Comparison of ENCODE assay signal across 24 cellular contexts in the genomic region with DNA sequence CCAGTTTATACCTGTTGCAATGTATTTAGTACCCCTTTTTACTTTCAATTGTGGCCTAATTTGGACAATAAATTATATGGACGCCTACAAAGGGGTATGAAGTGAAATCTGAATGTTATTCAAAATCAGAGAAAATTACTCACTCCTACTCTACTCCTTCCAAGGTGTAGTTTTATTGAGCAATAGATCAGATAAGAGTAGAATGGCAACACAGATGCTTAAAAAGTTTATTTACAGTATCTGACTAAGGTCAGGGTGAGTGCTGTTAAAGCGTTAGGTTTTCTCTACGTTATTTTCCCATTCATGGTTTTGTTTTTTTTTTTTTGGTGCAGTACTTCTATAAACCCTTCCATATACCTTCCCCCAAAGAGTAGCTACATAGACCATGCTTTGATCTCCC.
"Had no signal": no experiment of that assay in that cellular context is flagged by ENCODE, and none has a peak within 500 bp of the region (broad histone marks: within the 10 kb centered on the region; RNA-seq: fewer than 3 reads in every experiment).

No MANE protein-coding gene starts in this region.

- H2AFZ ChIP-seq: neural progenitor cell, parathyroid adenoma had no signal

- DNase-seq: natural killer cell; occipital lobe; ovary; posterior cingulate gyrus; psoas muscle; right cardiac atrium; right lobe of liver; sigmoid colon; small intestine; stimulated activated CD4-positive, alpha-beta T cell treated with anti-CD3 and anti-CD28 coated beads, Interleukin-15, amount 100 ng/mL, for 24 hours; stimulated activated CD4-positive, alpha-beta T cell treated with anti-CD3 and anti-CD28 coated beads, Interleukin-2, amount 100 ng/mL, for 24 hours; stimulated activated CD4-positive, alpha-beta T cell treated with anti-CD3 and anti-CD28 coated beads, Interleukin-2, amount 100 ng/mL, for 48 hours; stimulated activated CD4-positive, alpha-beta T cell treated with anti-CD3 and anti-CD28 coated beads, Interleukin-4, amount 100 ng/mL, for 24 hours; stimulated activated naive B cell treated with anti-CD40 and anti-IgM and Interleukin-4, amounts not matched to agents 10 μg/mL and 1 μg/mL and 100 μg/mL, for 72 hours; stimulated activated naive CD4-positive, alpha-beta T cell treated with Interleukin-2 at 50 U/mL for 16 hours; stomach; thyroid gland; upper lobe of left lung had no signal

- H3K36me3 ChIP-seq: neural progenitor cell, ovary, right lobe of liver, sigmoid colon, stomach, thoracic aorta, thyroid gland, tibial nerve, upper lobe of left lung, vagina had no signal

- H3K27me3 ChIP-seq: neural progenitor cell, ovary, right lobe of liver, sigmoid colon, stomach, thyroid gland, tibial nerve, upper lobe of left lung, vagina had no signal

- H3K4me2 ChIP-seq: neural progenitor cell had no signal

- H3K4me3 ChIP-seq: neural progenitor cell, ovary, psoas muscle, right lobe of liver, sigmoid colon, stomach, thoracic aorta, thyroid gland, tibial nerve, upper lobe of left lung, vagina had no signal

- H3K4me1 ChIP-seq: neural progenitor cell, parathyroid adenoma, psoas muscle, right lobe of liver, stomach, tibial nerve, upper lobe of left lung, vagina had no signal

- H3K9me3 ChIP-seq: ovary, psoas muscle, right lobe of liver, sigmoid colon, stomach, thoracic aorta, thyroid gland, tibial nerve, upper lobe of left lung, vagina had no signal

- H3K9ac ChIP-seq: neural progenitor cell, parathyroid adenoma had no signal

- ATAC-seq: natural killer cell; psoas muscle; right cardiac atrium; right lobe of liver; stimulated activated effector memory CD8-positive, alpha-beta T cell treated with anti-CD3 and anti-CD28 coated beads, Interleukin-12 subunit alpha, Interleukin-12 subunit beta, amount 100 ng/mL, for 72 hours; stimulated activated naive B cell treated with anti-CD40 and anti-IgM and Interleukin-4, amounts not matched to agents 10 μg/mL and 1 μg/mL and 100 μg/mL, for 72 hours had no signal

- H3K27ac ChIP-seq: neural progenitor cell, ovary, parathyroid adenoma, psoas muscle, right lobe of liver, sigmoid colon, stomach, thoracic aorta, thyroid gland, tibial nerve, upper lobe of left lung, vagina had no signal
